5 cellular contexts compared by ENCODE assay signal in the genomic region with DNA sequence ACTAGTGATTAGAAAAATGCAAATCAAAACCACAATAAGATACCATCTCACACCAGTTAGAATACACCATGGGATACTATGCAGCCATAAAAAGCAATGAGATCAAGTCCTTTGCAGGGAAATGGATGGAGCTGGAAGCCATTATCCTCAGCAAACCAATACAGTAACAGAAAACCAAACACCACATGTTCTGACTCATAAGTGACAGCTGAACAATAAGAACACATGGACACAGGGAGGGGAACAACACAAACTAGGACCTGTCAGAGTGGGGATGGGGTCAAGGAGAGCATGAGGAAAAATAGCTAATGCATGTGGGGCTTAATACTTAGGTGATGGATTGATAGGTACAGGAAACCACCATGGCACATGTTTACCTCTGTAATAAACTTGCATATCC.
"Had no signal": no experiment of that assay in that cellular context is flagged by ENCODE, and none has a peak within 500 bp of the region (broad histone marks: within the 10 kb centered on the region; RNA-seq: fewer than 3 reads in every experiment).

No MANE protein-coding gene starts in this region.

- H3K4me3 Mint-ChIP-seq: GM23338, H9, IgD-negative memory B cell had no signal

- H3K27ac Mint-ChIP-seq: GM23338, H9 had no signal

- H3K27me3 Mint-ChIP-seq: IgD-negative memory B cell had no signal

- ATAC-seq: GM23338 had no signal

- H3K4me1 Mint-ChIP-seq: GM23338, H9 had no signal

- DNase-seq: H9, HCEC 1CT, KBM-7 had no signal

- H3K4me3 ChIP-seq: GM23338 had no signal
